ENCODE assay signal across 1 cellular context in genomic region chr5:106171708-106172107, GRCh38.
TF ChIP-seq lines count a peak whose summit lies in the region.

No MANE protein-coding gene starts in this region.

TF ChIP-seq in SK-N-SH, 30 proteins besides CTCF, POLR2A, EP300 and RAD21 (continued from another document):
- no peak for TF ChIP-seq REST (IDR thresholded peaks at IDR 0.05; ENCODE audit: low read depth, low read length)
- no peak for TF ChIP-seq TAF1 (IDR thresholded peaks at IDR 0.05; ENCODE audit: borderline replicate concordance, low read depth, low read length)
- TF ChIP-seq ELF1 (IDR thresholded peaks at IDR 0.05) = no peak
- TF ChIP-seq PBX3 (IDR thresholded peaks at IDR 0.05) = 0 out of 2 replicates have a peak, but pooled peaks have one; percentile 32
- TF ChIP-seq NRF1 (IDR thresholded peaks at IDR 0.05; ENCODE audit: low read depth, low read length) = no peak
- no peak for TF ChIP-seq FOXM1 (IDR thresholded peaks at IDR 0.05; ENCODE audit: low read depth)
- no peak for TF ChIP-seq RCOR1 (IDR thresholded peaks at IDR 0.05; ENCODE audit: low read length)
- peak; percentile 59; the same call in 1 of the 2 replicates for TF ChIP-seq TCF12 (IDR thresholded peaks at IDR 0.05)
- no peak for TF ChIP-seq SIN3A (IDR thresholded peaks at IDR 0.05; ENCODE audit: borderline replicate concordance, low read depth, low read length)
- no peak for TF ChIP-seq FOXJ3 (CRISPR knock-in tag; IDR thresholded peaks at IDR 0.05)
- no peak for TF ChIP-seq YY1 (IDR thresholded peaks at IDR 0.05; ENCODE audit: low read depth)
- no peak for TF ChIP-seq USF1 (IDR thresholded peaks at IDR 0.05; ENCODE audit: borderline replicate concordance, low read depth)
- peak; percentile 83 for TF ChIP-seq TEAD4 (IDR thresholded peaks at IDR 0.05; ENCODE audit: borderline replicate concordance, insufficient read depth)
- no peak for TF ChIP-seq NFIC (IDR thresholded peaks at IDR 0.05; ENCODE audit: borderline replicate concordance)
- TF ChIP-seq GABPA (IDR thresholded peaks at IDR 0.05; ENCODE audit: low read depth) = no peak
- TF ChIP-seq ZBTB33 (IDR thresholded peaks at IDR 0.05; ENCODE audit: borderline replicate concordance, low read depth) = no peak
- no peak for TF ChIP-seq CHD2 (IDR thresholded peaks at IDR 0.05; ENCODE audit: low read length, partially characterized antibody)
- no peak for TF ChIP-seq MXI1 (IDR thresholded peaks at IDR 0.05; ENCODE audit: low read depth, low read length)
- TF ChIP-seq FOSL2 (IDR thresholded peaks at IDR 0.05; ENCODE audit: borderline replicate concordance, low read depth) = peak; percentile 47; the same call in 1 of the 2 replicates
- TF ChIP-seq POLR2AphosphoS5 (IDR thresholded peaks at IDR 0.05; ENCODE audit: low read depth, low read length) = no peak
TF ChIP-seq in SK-N-SH: peak in this region for 5.
